In genomic region chr2:230218411-230218810, GRCh38 we compare ENCODE assay signal across 8 cellular contexts. TPM values are rescaled to one million over a fixed set of nuclear protein-coding genes. Genes with fewer than 3 reads are reported as not detected.
DNase-seq lines count a peak whose midpoint lies in the region; ATAC-seq and FAIRE-seq lines count a peak whose summit lies in the region.
"Had no signal": no experiment of that assay in that cellular context is flagged by ENCODE, and none has a peak within 500 bp of the region (broad histone marks: within the 10 kb centered on the region; RNA-seq: fewer than 3 reads in every experiment).

No MANE protein-coding gene starts in this region.

- FAIRE-seq in small intestine (lab: Jason Lieb, UNC), result no peak
- FAIRE-seq: frontal cortex had no signal

- no peaks in the 10 kb centered on the region for H3K9me2 ChIP-seq in GM23248 (ENCODE audit: insufficient read depth)

- ATAC-seq in esophagus mucosa, result peak; percentile 20

- peaks cover 5% of the 10 kb centered on the region for H3K4me1 ChIP-seq in GM23248 (ENCODE audit: insufficient read depth)
- peaks cover 2 to 18% of the 10 kb centered on the region in 2 donors for H3K4me1 ChIP-seq in small intestine (ENCODE audit: control insufficient read depth in 2 of 2, insufficient read depth in 1 of 2, low read depth in 1 of 2, low read length in 1 of 2)

- no peak overlapping the region for H3K27ac ChIP-seq in GM23248
- H3K27ac ChIP-seq in small intestine (ENCODE audit: low read depth in 1 of 2, low read length in 1 of 2), result no peak overlapping the region

- 0 out of 2 replicates have a peak overlapping the region, but pooled peaks have one; percentile 98 for H2AFZ ChIP-seq in GM23248

- H3K27me3 ChIP-seq in GM23248 (replicated peaks; ENCODE audit: insufficient read depth) (no peaks in the 10 kb centered on the region), small intestine (ENCODE audit: control insufficient read depth in 2 of 2, insufficient read depth in 2 of 2, low read length in 2 of 2) (no peaks in the 10 kb centered on the region)

- H3K4me3 ChIP-seq in GM23248, result peak overlapping the region; percentile 99
- H3K4me3 ChIP-seq in small intestine (ENCODE audit: low read depth in 1 of 2, low read length in 2 of 2), result no peak overlapping the region

- 0 out of 2 replicates have a peak, but pooled peaks cover 3% of the 10 kb centered on the region for H3K36me3 ChIP-seq in GM23248 (ENCODE audit: low read depth)
- peaks cover 10 to 11% of the 10 kb centered on the region in 2 donors for H3K36me3 ChIP-seq in small intestine (ENCODE audit: control insufficient read depth in 2 of 2, insufficient read depth in 2 of 2, low read length in 2 of 2)

- H4K20me1 ChIP-seq in GM23248 (ENCODE audit: insufficient read depth), result no peaks in the 10 kb centered on the region

- no peaks in the 10 kb centered on the region for H3K9me3 ChIP-seq in GM23248 (ENCODE audit: low read depth)
- no peaks in the 10 kb centered on the region for H3K9me3 ChIP-seq in small intestine (ENCODE audit: control insufficient read depth, low read depth)

- DNase-seq in GM23248 (peak; percentile 2), SIG-M5 treated with dmso at 0.1 percent for 504 hours (lab: John Stamatoyannopoulos, UW; ENCODE audit: unreplicated experiment) (peak; percentile 81), small intestine (peak; percentile 14), LoVo (ENCODE audit: low spot score) (no peak), amygdala (lab: John Stamatoyannopoulos, UW) (no peak)
- DNase-seq in stimulated activated CD4-positive, alpha-beta T cell treated with anti-CD3 and anti-CD28 coated beads, Interleukin-15, amount 100 ng/mL, for 24 hours, result no peak

- in situ Hi-C loops in GM23248 (cut with MboI), result no loop called here

- WGBS in GM23248 (ENCODE audit: low coverage in 1 of 2, low lambda C conversion rate in 2 of 2, missing lambda C conversion rate in 2 of 2), 2 experiments, result 35 to 36% methylated on average over 2 of the region's 2 CpGs
- WGBS in small intestine, 3 donors, result 32 to 52% (median 46%) methylated on average over 2 of the region's 2 CpGs

- H3F3A ChIP-seq in GM23248 (ENCODE audit: insufficient read depth), result no peaks in the 10 kb centered on the region

- 0 out of 2 replicates have a peak, but pooled peaks cover 8% of the 10 kb centered on the region for H3K79me2 ChIP-seq in GM23248 (ENCODE audit: insufficient read depth)

- peak overlapping the region; percentile 93 for H3K4me2 ChIP-seq in GM23248 (ENCODE audit: unreplicated experiment)

- no peak overlapping the region for H3K9ac ChIP-seq in GM23248

RNA-seq across cellular contexts. Expression of gene SP110, which starts 1.4 kb away (rescaled TPM):
- total RNA-seq in GM23248 (2014; rRNA removed; shearing (Covaris generic)), result 11.6 and 24.3 TPM in 2 replicates
- polyA plus RNA-seq in GM23248 (2016; fragmentation: Nextera tagmentation; extraction: Ambion mirVana) (11.1 and 13.4 TPM in 2 replicates), small intestine (10 to 100 TPM; 11.2 to 13.7 (median 11.9) TPM)
- total RNA-seq in esophagus mucosa, result 9.1 TPM

RNA-seq across cellular contexts. Expression of gene SP140, which starts 7.1 kb away (rescaled TPM):
- total RNA-seq in GM23248 (2014; rRNA removed; shearing (Covaris generic)), result not detected in 2 replicates
- polyA plus RNA-seq in GM23248 (2016; fragmentation: Nextera tagmentation; extraction: Ambion mirVana), result 0.53 TPM in 1 of 2 replicates, not detected in the other
- 0.96 TPM for total RNA-seq in esophagus mucosa
- polyA plus RNA-seq in small intestine, result 1 to 10 TPM in 2 of 3 donors, not detected in 1; 1.5 to 3.0 TPM

Comparison
In these comparisons a context has a peak if more than half of its experiments do, and no peak if none do; other contexts are left out.
1. DNase-seq: peak in GM23248 (single experiment), SIG-M5 treated with dmso at 0.1 percent for 504 hours (single experiment) and small intestine (single experiment); none in LoVo (single experiment), amygdala (0 of 56) and stimulated activated CD4-positive, alpha-beta T cell treated with anti-CD3 and anti-CD28 coated beads, Interleukin-15, amount 100 ng/mL, for 24 hours (single experiment).